In the genomic region with DNA sequence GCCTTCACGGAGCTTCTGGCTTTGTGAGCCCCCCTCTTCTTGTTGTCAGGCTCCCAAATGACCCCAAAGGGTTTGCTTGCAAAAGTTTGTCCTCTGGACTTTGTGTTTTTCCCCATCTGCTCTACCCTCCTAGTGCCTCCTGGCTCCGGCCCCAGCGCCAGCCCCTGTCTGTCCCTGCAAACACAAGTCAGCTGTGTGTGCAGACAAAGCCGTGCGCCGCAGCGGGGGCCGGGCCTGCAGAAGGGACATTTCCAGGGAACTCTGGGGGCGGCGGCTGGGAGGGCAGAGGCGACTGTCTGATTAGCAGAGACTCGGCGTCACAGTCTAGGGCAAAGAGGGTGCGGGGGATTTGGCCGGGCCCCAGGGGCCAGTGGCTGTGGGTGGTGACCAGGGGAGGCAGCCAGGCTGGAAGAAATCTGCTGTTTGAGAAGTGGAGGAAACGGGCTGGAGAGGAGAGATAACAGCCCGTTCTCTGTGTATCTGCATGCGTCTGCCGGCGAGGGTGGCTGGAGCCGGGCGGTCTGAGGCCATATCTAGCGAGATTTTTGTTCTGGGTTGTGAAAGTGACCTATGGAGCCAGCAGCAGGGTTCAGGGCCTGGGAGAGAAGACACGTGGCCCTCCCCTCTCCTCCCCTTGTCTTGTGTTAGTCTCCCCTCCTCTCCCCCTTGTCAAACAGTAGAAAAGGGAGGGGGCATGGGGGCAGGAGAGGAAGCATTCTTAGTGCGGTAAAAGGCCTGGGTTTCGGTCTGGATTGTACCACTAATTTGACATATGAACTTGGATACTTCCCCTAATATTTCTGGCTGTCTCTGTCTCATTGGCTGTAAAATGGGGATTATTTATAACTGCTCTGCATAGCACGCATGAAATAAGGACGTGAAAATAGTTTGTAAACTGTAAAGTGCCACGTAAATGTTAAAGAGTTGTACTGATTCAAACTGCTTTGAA, we compare ENCODE assay signal across 1 cellular context.
TF ChIP-seq lines count a peak whose summit lies in the region.

No MANE protein-coding gene starts in this region.

TF ChIP-seq in HepG2, 621 proteins besides CTCF, POLR2A, EP300 and RAD21 (continued from another document):
- TF ChIP-seq, protein P1, sequence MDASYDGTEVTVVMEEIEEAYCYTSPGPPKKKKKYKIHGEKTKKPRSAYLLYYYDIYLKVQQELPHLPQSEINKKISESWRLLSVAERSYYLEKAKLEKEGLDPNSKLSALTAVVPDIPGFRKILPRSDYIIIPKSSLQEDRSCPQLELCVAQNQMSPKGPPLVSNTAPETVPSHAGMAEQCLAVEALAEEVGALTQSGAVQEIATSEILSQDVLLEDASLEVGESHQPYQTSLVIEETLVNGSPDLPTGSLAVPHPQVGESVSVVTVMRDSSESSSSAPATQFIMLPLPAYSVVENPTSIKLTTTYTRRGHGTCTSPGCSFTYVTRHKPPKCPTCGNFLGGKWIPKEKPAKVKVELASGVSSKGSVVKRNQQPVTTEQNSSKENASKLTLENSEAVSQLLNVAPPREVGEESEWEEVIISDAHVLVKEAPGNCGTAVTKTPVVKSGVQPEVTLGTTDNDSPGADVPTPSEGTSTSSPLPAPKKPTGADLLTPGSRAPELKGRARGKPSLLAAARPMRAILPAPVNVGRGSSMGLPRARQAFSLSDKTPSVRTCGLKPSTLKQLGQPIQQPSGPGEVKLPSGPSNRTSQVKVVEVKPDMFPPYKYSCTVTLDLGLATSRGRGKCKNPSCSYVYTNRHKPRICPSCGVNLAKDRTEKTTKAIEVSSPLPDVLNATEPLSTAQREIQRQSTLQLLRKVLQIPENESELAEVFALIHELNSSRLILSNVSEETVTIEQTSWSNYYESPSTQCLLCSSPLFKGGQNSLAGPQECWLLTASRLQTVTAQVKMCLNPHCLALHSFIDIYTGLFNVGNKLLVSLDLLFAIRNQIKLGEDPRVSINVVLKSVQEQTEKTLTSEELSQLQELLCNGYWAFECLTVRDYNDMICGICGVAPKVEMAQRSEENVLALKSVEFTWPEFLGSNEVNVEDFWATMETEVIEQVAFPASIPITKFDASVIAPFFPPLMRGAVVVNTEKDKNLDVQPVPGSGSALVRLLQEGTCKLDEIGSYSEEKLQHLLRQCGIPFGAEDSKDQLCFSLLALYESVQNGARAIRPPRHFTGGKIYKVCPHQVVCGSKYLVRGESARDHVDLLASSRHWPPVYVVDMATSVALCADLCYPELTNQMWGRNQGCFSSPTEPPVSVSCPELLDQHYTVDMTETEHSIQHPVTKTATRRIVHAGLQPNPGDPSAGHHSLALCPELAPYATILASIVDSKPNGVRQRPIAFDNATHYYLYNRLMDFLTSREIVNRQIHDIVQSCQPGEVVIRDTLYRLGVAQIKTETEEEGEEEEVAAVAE (CRISPR knock-in tag; IDR thresholded peaks at IDR 0.05; ENCODE audit: borderline replicate concordance): 0 out of 2 replicates have a peak, but pooled peaks have one; percentile 45
- TF ChIP-seq KLF11 (CRISPR knock-in tag; IDR thresholded peaks at IDR 0.05) (no peak), SP2 (CRISPR knock-in tag; IDR thresholded peaks at IDR 0.05) (no peak), PTBP1 (IDR thresholded peaks at IDR 0.05; ENCODE audit: low read depth, low read length, poor library complexity, severe bottlenecking) (peak; percentile 59), POLR2G (IDR thresholded peaks at IDR 0.05; ENCODE audit: low read depth, low read length) (peak; percentile 67), RFXANK (CRISPR knock-in tag; IDR thresholded peaks at IDR 0.05) (no peak), PHF20 (CRISPR knock-in tag; IDR thresholded peaks at IDR 0.05) (no peak), PAWR (CRISPR knock-in tag; IDR thresholded peaks at IDR 0.05; ENCODE audit: borderline replicate concordance) (0 out of 2 replicates have a peak, but pooled peaks have one; percentile 76), ZNF335 (CRISPR knock-in tag; IDR thresholded peaks at IDR 0.05) (no peak), CREB1 (IDR thresholded peaks at IDR 0.05) (no peak), CREB1 (CRISPR knock-in tag; IDR thresholded peaks at IDR 0.05) (peak; percentile 30; the same call in 1 of the 2 replicates), ZNF12 (CRISPR knock-in tag; IDR thresholded peaks at IDR 0.05) (0 out of 2 replicates have a peak, but pooled peaks have one; percentile 14), SUZ12 (IDR thresholded peaks at IDR 0.05; ENCODE audit: low read depth, low read length) (no peak), SIN3A (IDR thresholded peaks at IDR 0.05; ENCODE audit: borderline replicate concordance, low read depth, low read length) (peak; percentile 68; the same call in 1 of the 2 replicates), FOSL1 (CRISPR knock-in tag; IDR thresholded peaks at IDR 0.05; ENCODE audit: borderline replicate concordance) (no peak), ZNF160 (CRISPR knock-in tag; IDR thresholded peaks at IDR 0.05) (no peak), FOXP1 (IDR thresholded peaks at IDR 0.05) (no peak), FOXP1 (CRISPR knock-in tag; IDR thresholded peaks at IDR 0.05) (peak; percentile 26; the same call in 1 of the 2 replicates), KDM6A (CRISPR knock-in tag; IDR thresholded peaks at IDR 0.05; ENCODE audit: low read depth) (peak; percentile 71), HNRNPLL (IDR thresholded peaks at IDR 0.05; ENCODE audit: low read depth, low read length, poor library complexity, severe bottlenecking) (peak; percentile 52), GATAD2A (CRISPR knock-in tag; IDR thresholded peaks at IDR 0.05) (peak; percentile 5; the same call in 1 of the 2 replicates)
- TF ChIP-seq, protein P2, sequence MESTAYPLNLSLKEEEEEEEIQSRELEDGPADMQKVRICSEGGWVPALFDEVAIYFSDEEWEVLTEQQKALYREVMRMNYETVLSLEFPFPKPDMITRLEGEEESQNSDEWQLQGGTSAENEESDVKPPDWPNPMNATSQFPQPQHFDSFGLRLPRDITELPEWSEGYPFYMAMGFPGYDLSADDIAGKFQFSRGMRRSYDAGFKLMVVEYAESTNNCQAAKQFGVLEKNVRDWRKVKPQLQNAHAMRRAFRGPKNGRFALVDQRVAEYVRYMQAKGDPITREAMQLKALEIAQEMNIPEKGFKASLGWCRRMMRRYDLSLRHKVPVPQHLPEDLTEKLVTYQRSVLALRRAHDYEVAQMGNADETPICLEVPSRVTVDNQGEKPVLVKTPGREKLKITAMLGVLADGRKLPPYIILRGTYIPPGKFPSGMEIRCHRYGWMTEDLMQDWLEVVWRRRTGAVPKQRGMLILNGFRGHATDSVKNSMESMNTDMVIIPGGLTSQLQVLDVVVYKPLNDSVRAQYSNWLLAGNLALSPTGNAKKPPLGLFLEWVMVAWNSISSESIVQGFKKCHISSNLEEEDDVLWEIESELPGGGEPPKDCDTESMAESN (CRISPR knock-in tag; conservative IDR thresholded peaks at IDR 0.05): peak; percentile 75
- TF ChIP-seq, protein P3, sequence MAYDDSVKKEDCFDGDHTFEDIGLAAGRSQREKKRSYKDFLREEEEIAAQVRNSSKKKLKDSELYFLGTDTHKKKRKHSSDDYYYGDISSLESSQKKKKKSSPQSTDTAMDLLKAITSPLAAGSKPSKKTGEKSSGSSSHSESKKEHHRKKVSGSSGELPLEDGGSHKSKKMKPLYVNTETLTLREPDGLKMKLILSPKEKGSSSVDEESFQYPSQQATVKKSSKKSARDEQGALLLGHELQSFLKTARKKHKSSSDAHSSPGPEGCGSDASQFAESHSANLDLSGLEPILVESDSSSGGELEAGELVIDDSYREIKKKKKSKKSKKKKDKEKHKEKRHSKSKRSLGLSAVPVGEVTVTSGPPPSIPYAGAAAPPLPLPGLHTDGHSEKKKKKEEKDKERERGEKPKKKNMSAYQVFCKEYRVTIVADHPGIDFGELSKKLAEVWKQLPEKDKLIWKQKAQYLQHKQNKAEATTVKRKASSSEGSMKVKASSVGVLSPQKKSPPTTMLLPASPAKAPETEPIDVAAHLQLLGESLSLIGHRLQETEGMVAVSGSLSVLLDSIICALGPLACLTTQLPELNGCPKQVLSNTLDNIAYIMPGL (CRISPR knock-in tag; IDR thresholded peaks at IDR 0.05; ENCODE audit: borderline replicate concordance in 1 of 2, low read depth in 1 of 2): peak in 1 of 2 experiments; percentile 63; a peak in 2 of 4 replicates
